In genomic region chr3:180274536-180274935, GRCh38 we compare ENCODE assay signal across 2 cellular contexts.
TF ChIP-seq lines count a peak whose summit lies in the region.

No MANE protein-coding gene starts in this region.

TF ChIP-seq in SK-N-SH treated with all-trans-retinoic acid at 6 μM for 48 hours, 23 proteins besides CTCF, POLR2A, EP300 and RAD21:
- TF ChIP-seq CSRNP3 (CRISPR knock-in tag; IDR thresholded peaks at IDR 0.05), result no peak
- TF ChIP-seq TSHZ2 (CRISPR knock-in tag; IDR thresholded peaks at IDR 0.05), result no peak
- TF ChIP-seq CREB5 (CRISPR knock-in tag; IDR thresholded peaks at IDR 0.05; ENCODE audit: low read depth), result no peak
- no peak for TF ChIP-seq ZFP30 (CRISPR knock-in tag; IDR thresholded peaks at IDR 0.05)
- TF ChIP-seq BACH2 (CRISPR knock-in tag; IDR thresholded peaks at IDR 0.05; ENCODE audit: borderline replicate concordance), result no peak
- no peak for TF ChIP-seq CSDC2 (CRISPR knock-in tag; IDR thresholded peaks at IDR 0.05)
- no peak for TF ChIP-seq OSR1 (CRISPR knock-in tag; IDR thresholded peaks at IDR 0.05)
- no peak for TF ChIP-seq SNAI2 (CRISPR knock-in tag; IDR thresholded peaks at IDR 0.05)
- no peak for TF ChIP-seq TOX (CRISPR knock-in tag; IDR thresholded peaks at IDR 0.05; ENCODE audit: borderline replicate concordance)
- TF ChIP-seq ESRRG (CRISPR knock-in tag; IDR thresholded peaks at IDR 0.05), result no peak
- TF ChIP-seq ARNTL (CRISPR knock-in tag; IDR thresholded peaks at IDR 0.05; ENCODE audit: borderline replicate concordance, low read depth), result no peak
- TF ChIP-seq ZNF565 (CRISPR knock-in tag; conservative IDR thresholded peaks at IDR 0.05; ENCODE audit: low read depth), result no peak
- no peak for TF ChIP-seq RARB (CRISPR knock-in tag; IDR thresholded peaks at IDR 0.05)
- TF ChIP-seq ZNF70 (CRISPR knock-in tag; IDR thresholded peaks at IDR 0.05), result no peak
- no peak for TF ChIP-seq TCF4 (CRISPR knock-in tag; IDR thresholded peaks at IDR 0.05; ENCODE audit: borderline replicate concordance)
- TF ChIP-seq ZFP3 (CRISPR knock-in tag; IDR thresholded peaks at IDR 0.05), result no peak

TF ChIP-seq in WTC11, 78 proteins besides CTCF, POLR2A, EP300 and RAD21 (continued from another document):
- no peak for TF ChIP-seq ZNF423 (CRISPR knock-in tag; IDR thresholded peaks at IDR 0.05)
- TF ChIP-seq GABPB1 (CRISPR knock-in tag; IDR thresholded peaks at IDR 0.05), result no peak
- TF ChIP-seq AR (CRISPR knock-in tag; IDR thresholded peaks at IDR 0.05), result no peak
- TF ChIP-seq SOX15 (CRISPR knock-in tag; IDR thresholded peaks at IDR 0.05), result no peak
